8 cellular contexts compared by ENCODE assay signal in genomic region chr6:111936718-111937117, GRCh38.
"Had no signal": no experiment of that assay in that cellular context is flagged by ENCODE, and none has a peak within 500 bp of the region (broad histone marks: within the 10 kb centered on the region; RNA-seq: fewer than 3 reads in every experiment).

No MANE protein-coding gene starts in this region.

- ATAC-seq: GM23338, HCT116, HepG2 had no signal

- H3K27ac Mint-ChIP-seq: GM23338, H9, IgD-negative memory B cell had no signal

- H3K4me2 ChIP-seq: GM23338, KMS-11 had no signal

- H3K4me3 ChIP-seq: GM23338 had no signal

- H3K4me3 Mint-ChIP-seq: GM23338, H9, IgD-negative memory B cell had no signal

- H3K9ac ChIP-seq: KMS-11 had no signal

- DNase-seq: H9, KBM-7 had no signal

- H2AFZ ChIP-seq: GM23338 had no signal

- H3K4me1 Mint-ChIP-seq: IgD-negative memory B cell had no signal

- H3K27ac ChIP-seq: HL-60, KMS-11 had no signal
